In the genomic region with DNA sequence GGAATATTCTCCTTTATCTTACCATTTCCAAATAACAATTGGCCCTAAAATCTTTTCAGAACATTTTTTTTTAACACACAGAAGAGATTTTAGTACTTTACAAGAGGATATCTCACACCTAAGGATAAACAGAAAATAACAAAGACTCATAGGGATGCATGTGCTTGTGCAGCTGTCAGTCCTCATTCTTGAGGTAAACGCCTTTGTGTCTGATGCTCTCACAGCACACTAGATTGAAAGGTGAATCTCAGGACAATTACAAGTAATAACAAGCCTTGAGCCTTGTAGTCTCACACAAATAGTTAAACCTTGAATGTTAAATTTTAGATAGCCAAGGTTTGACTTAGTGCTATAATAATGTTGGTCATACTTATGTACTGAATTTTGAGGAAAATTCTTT, we compare ENCODE assay signal across 15 cellular contexts.
A peak's percentile ranks its signal among the peaks of the same experiment; 100 is the strongest.
DNase-seq lines count a peak whose midpoint lies in the region; ATAC-seq, FAIRE-seq and TF ChIP-seq lines count a peak whose summit lies in the region.
"Had no signal": no experiment of that assay in that cellular context is flagged by ENCODE, and none has a peak within 500 bp of the region (broad histone marks: within the 10 kb centered on the region; RNA-seq: fewer than 3 reads in every experiment).

No MANE protein-coding gene starts in this region.

- no peak for FAIRE-seq in bronchial epithelial cell (lab: Jason Lieb, UNC)

- no peaks in the 10 kb centered on the region for H3K27me3 ChIP-seq in bronchial epithelial cell (ENCODE audit: control insufficient read depth, insufficient read depth, low read length)

- TF ChIP-seq CTCF in bronchial epithelial cell (IDR thresholded peaks at IDR 0.05; ENCODE audit: insufficient read depth, low read length, severe bottlenecking) = no peak

- DNase-seq in DMS 273 (lab: John Stamatoyannopoulos, UW; ENCODE audit: unreplicated experiment) = peak; percentile 13
- DNase-seq in DMS 273 treated with DMSO at 0.1 percent for 48 hours (lab: John Stamatoyannopoulos, UW) = no peak
- peak; percentile 30 for DNase-seq in NCI-H1105 (lab: John Stamatoyannopoulos, UW)
- peak; percentile 30 for DNase-seq in NCI-H345 treated with DMSO at 0.1 percent for 48 hours (lab: John Stamatoyannopoulos, UW; ENCODE audit: unreplicated experiment)
- DNase-seq in bronchial epithelial cell (ENCODE audit: low read depth) = peak; percentile 18
- DNase-seq in NCI-H524 treated with DMSO at 0.1 percent for 48 hours (lab: John Stamatoyannopoulos, UW) = no peak
- no peak for DNase-seq in HK-2 (ENCODE audit: unreplicated experiment)
- DNase-seq: CD4-positive, CD25-positive, alpha-beta regulatory T cell; DMS79 treated with DMSO at 0.1 percent for 48 hours; H9; NCI-H1694 treated with DMSO at 0.1 percent for 48 hours; NCI-H526 had no signal

- H3K4me3 ChIP-seq in bronchial epithelial cell (ENCODE audit: low read depth, low read length) = no peak overlapping the region

- no peak for ATAC-seq in GM21723 (IDR thresholded peaks at IDR 0.05; ENCODE audit: unreplicated experiment)
- ATAC-seq: Panc1, Right ventricle myocardium inferior had no signal

- no peaks in the 10 kb centered on the region for H3K36me3 ChIP-seq in bronchial epithelial cell (ENCODE audit: control insufficient read depth, insufficient read depth, low read length)

Comparison
In these comparisons a context has a peak if more than half of its experiments do, and no peak if none do; other contexts are left out.
1. DNase-seq: peak in DMS 273 (single experiment), NCI-H1105 (single experiment), NCI-H345 treated with DMSO at 0.1 percent for 48 hours (single experiment) and bronchial epithelial cell (single experiment); none in DMS 273 treated with DMSO at 0.1 percent for 48 hours (single experiment), NCI-H524 treated with DMSO at 0.1 percent for 48 hours (single experiment) and HK-2 (single experiment).